In genomic region chr4:81421346-81422218, GRCh38 we compare ENCODE assay signal across 1 cellular context.
A peak's percentile ranks its signal among the peaks of the same experiment; 100 is the strongest.
TF ChIP-seq lines count a peak whose summit lies in the region.

No MANE protein-coding gene starts in this region.

TF ChIP-seq in K562, 482 proteins besides CTCF, POLR2A, EP300 and RAD21 (continued from another document and continues in another):
- TF ChIP-seq REST (CRISPR knock-in tag; IDR thresholded peaks at IDR 0.05; ENCODE audit: low read depth) = no peak
- no peak for TF ChIP-seq FUS (optimal IDR thresholded peaks at IDR 0.05; ENCODE audit: low read depth, low read length)
- peak; percentile 61 for TF ChIP-seq SUPT5H (IDR thresholded peaks at IDR 0.05)
- no peak; the same call in 1 of the 2 replicates for TF ChIP-seq HDGF (IDR thresholded peaks at IDR 0.05)
- no peak for TF ChIP-seq EWSR1 (IDR thresholded peaks at IDR 0.05; ENCODE audit: borderline replicate concordance, low read depth, partially characterized antibody)
- TF ChIP-seq IRF2 (CRISPR knock-in tag; IDR thresholded peaks at IDR 0.05) = no peak
- no peak for TF ChIP-seq ID3 (CRISPR knock-in tag; IDR thresholded peaks at IDR 0.05)
- TF ChIP-seq ID3 (tag; IDR thresholded peaks at IDR 0.05) = no peak
- TF ChIP-seq SIRT6 (IDR thresholded peaks at IDR 0.05; ENCODE audit: low read depth, low read length) = no peak
- no peak for TF ChIP-seq KDM2B (CRISPR knock-in tag; IDR thresholded peaks at IDR 0.05)
- TF ChIP-seq BCLAF1 (IDR thresholded peaks at IDR 0.05; ENCODE audit: borderline replicate concordance in 1 of 2, control insufficient read depth in 1 of 2, low read depth in 2 of 2, low read length in 1 of 2) = no peak
- no peak for TF ChIP-seq RAD51 (IDR thresholded peaks at IDR 0.05; ENCODE audit: borderline replicate concordance, low read depth)
- no peak for TF ChIP-seq PTTG1 (tag; IDR thresholded peaks at IDR 0.05; ENCODE audit: low read depth)
- no peak for TF ChIP-seq THAP7 (CRISPR knock-in tag; IDR thresholded peaks at IDR 0.05)
- no peak for TF ChIP-seq ATF4 (CRISPR knock-in tag; IDR thresholded peaks at IDR 0.05)
- no peak for TF ChIP-seq FOXO4 (CRISPR knock-in tag; IDR thresholded peaks at IDR 0.05)
- TF ChIP-seq ZNF561 (CRISPR knock-in tag; conservative IDR thresholded peaks at IDR 0.05) = no peak
- TF ChIP-seq ARID2 (IDR thresholded peaks at IDR 0.05) = no peak
- no peak for TF ChIP-seq SNIP1 (IDR thresholded peaks at IDR 0.05; ENCODE audit: low read depth)
- peak; percentile 96 for TF ChIP-seq SOX6 (IDR thresholded peaks at IDR 0.05)
- no peak for TF ChIP-seq USF1 (CRISPR knock-in tag; IDR thresholded peaks at IDR 0.05)
- TF ChIP-seq FOXK1 (CRISPR knock-in tag; IDR thresholded peaks at IDR 0.05; ENCODE audit: borderline replicate concordance) = no peak
- TF ChIP-seq ZNF699 (CRISPR knock-in tag; IDR thresholded peaks at IDR 0.05; ENCODE audit: insufficient replicate concordance) = no peak
- peak; percentile 73 for TF ChIP-seq HDAC3 (IDR thresholded peaks at IDR 0.05; ENCODE audit: borderline replicate concordance, partially characterized antibody)
- no peak for TF ChIP-seq NFXL1 (CRISPR knock-in tag; IDR thresholded peaks at IDR 0.05)
- TF ChIP-seq SNAPC5 (CRISPR knock-in tag; IDR thresholded peaks at IDR 0.05) = no peak
- TF ChIP-seq TCF7L2 (IDR thresholded peaks at IDR 0.05; ENCODE audit: low read depth, low read length) = no peak
- no peak for TF ChIP-seq IFI16 (CRISPR knock-in tag; IDR thresholded peaks at IDR 0.05)
- TF ChIP-seq PML (IDR thresholded peaks at IDR 0.05; ENCODE audit: low read length) = peak; percentile 93
- TF ChIP-seq FOXJ2 (tag; IDR thresholded peaks at IDR 0.05) = peak; percentile 98
- peak; percentile 73 for TF ChIP-seq POLR2B (IDR thresholded peaks at IDR 0.05; ENCODE audit: low read depth, partially characterized antibody)
- TF ChIP-seq NUFIP1 (IDR thresholded peaks at IDR 0.05; ENCODE audit: partially characterized antibody) = no peak
- TF ChIP-seq BACH1 (tag; IDR thresholded peaks at IDR 0.05) = peak; percentile 85
- no peak for TF ChIP-seq GTF2F1 (IDR thresholded peaks at IDR 0.05; ENCODE audit: low read depth, low read length)
- no peak for TF ChIP-seq THRAP3 (IDR thresholded peaks at IDR 0.05; ENCODE audit: borderline replicate concordance)
- peak; percentile 68 for TF ChIP-seq SMAD1 (IDR thresholded peaks at IDR 0.05; ENCODE audit: low read depth, low read length, partially characterized antibody)
- TF ChIP-seq ZNF354B (CRISPR knock-in tag; IDR thresholded peaks at IDR 0.05) = no peak
- TF ChIP-seq ZNF76 (CRISPR knock-in tag; IDR thresholded peaks at IDR 0.05; ENCODE audit: borderline replicate concordance) = no peak
- peak; percentile 99 for TF ChIP-seq DPF2 (IDR thresholded peaks at IDR 0.05)
- no peak for TF ChIP-seq SRSF1 (IDR thresholded peaks at IDR 0.05; ENCODE audit: low read depth, low read length)
- TF ChIP-seq RBM17 (IDR thresholded peaks at IDR 0.05; ENCODE audit: borderline replicate concordance, low read depth, low read length) = no peak
- no peak for TF ChIP-seq PCBP1 (IDR thresholded peaks at IDR 0.05; ENCODE audit: low read depth, low read length, poor library complexity, severe bottlenecking)
- no peak for TF ChIP-seq XRCC5 (IDR thresholded peaks at IDR 0.05; ENCODE audit: low read depth, low read length)
- TF ChIP-seq ZNF224 (CRISPR knock-in tag; IDR thresholded peaks at IDR 0.05) = no peak
- TF ChIP-seq ZKSCAN1 (IDR thresholded peaks at IDR 0.05; ENCODE audit: low read depth, low read length) = no peak
- no peak for TF ChIP-seq PRDM10 (IDR thresholded peaks at IDR 0.05; ENCODE audit: partially characterized antibody)
- no peak for TF ChIP-seq ZBTB49 (CRISPR knock-in tag; IDR thresholded peaks at IDR 0.05; ENCODE audit: borderline replicate concordance)
- TF ChIP-seq ZSCAN32 (CRISPR knock-in tag; IDR thresholded peaks at IDR 0.05) = no peak
- TF ChIP-seq STAG1 (CRISPR knock-in tag; IDR thresholded peaks at IDR 0.05; ENCODE audit: borderline replicate concordance) = no peak
- TF ChIP-seq ZNF282 (CRISPR knock-in tag; IDR thresholded peaks at IDR 0.05) = no peak
- TF ChIP-seq GTF2A2 (tag; IDR thresholded peaks at IDR 0.05) = no peak
- TF ChIP-seq RBM34 (IDR thresholded peaks at IDR 0.05; ENCODE audit: borderline replicate concordance, insufficient read depth, low read length) = no peak
- peak in 1 of 2 experiments; percentile 63 for TF ChIP-seq NCOA2 (IDR thresholded peaks at IDR 0.05; ENCODE audit: partially characterized antibody in 2 of 2)
- TF ChIP-seq BHLHE40 (IDR thresholded peaks at IDR 0.05; ENCODE audit: low read length) = peak; percentile 58
